8 cellular contexts compared by ENCODE assay signal in the genomic region with DNA sequence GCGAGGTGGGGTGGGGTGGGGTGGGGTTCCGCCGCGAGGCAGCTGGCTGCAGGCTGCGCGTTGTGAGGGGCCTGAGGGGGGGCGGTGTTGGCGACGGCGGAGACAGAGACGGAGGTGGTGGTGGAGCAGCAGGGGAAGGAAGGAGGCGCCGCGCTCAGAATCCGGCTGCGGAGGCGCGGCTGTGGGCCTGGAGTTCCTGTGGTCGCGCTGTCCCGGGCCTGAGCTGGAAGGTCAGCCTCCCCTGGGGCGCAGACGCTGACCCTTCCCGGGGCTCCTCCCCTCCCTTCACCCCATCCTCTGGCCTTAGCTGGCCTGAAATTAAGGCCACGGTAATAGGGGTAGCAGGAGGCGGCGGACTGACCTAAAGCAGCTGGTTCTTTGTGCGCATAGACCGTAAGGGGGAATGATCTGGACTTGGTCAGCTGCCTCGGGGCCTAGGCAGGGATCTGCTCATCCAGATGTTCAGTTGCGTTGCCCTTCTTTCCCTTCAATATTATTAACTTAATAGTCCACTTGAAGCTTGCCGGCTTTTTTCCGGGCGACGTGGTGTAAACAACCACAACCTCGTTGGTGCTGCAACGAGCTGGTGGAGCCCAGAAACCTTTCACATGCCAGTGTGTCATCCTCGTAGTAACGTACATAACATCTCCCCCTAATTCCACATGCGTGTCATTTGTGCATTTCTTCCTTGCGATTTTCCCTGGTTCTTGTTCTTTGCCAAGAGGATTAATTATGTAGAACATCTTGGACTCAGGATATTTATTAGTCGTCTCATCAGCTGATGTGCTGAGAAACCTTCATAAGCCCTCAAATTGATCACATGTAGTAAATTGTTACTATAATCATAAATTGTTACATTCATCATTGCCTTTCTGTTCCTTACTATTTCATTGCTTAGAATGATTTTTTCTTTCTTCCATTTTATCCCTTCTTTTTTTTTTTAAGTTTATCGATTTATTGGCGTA. TPM values are rescaled to one million over a fixed set of nuclear protein-coding genes. Genes with fewer than 3 reads are reported as not detected.
DNase-seq lines count a peak whose midpoint lies in the region; ATAC-seq and TF ChIP-seq lines count a peak whose summit lies in the region.

No MANE protein-coding gene starts in this region.

- peak overlapping the region; percentile 100 for H3K27ac Mint-ChIP-seq in stimulated activated naive CD8-positive, alpha-beta T cell treated with anti-CD3 and anti-CD28 coated beads, Interleukin-15, amount 100 ng/mL, for 72 hours

- POLR2A ChIA-PET in AG04450 (lab: Yijun Ruan, JAX) = interaction anchor here (0.9 to 1.5 kb wide), 6 partner anchors 9 to 389 kb away, joined by 3 to 5 read pairs (median 4); a partner anchor contains a TSS

- CTCF ChIA-PET in AG04450 (lab: Charles Lee) = interaction anchor here (0.5 to 0.8 kb wide), 4 partner anchors 9 to 202 kb away, joined by 3 to 12 read pairs (median 3); no protein-coding TSS in a partner anchor

- H3K4me3 Mint-ChIP-seq in stimulated activated naive CD8-positive, alpha-beta T cell treated with anti-CD3 and anti-CD28 coated beads, Interleukin-15, amount 100 ng/mL, for 72 hours = peak overlapping the region; percentile 89 to 97

- peaks cover 2% of the 10 kb centered on the region for H3K27me3 ChIP-seq in AG04450 (ENCODE audit: control insufficient read depth, insufficient read depth, low read length)
- no peaks in the 10 kb centered on the region for H3K27me3 ChIP-seq in mononuclear cell (ENCODE audit: insufficient read depth, low read length)

- H3K9me3 ChIP-seq in AG04450 (ENCODE audit: control insufficient read depth, insufficient read depth, low read length) = no peaks in the 10 kb centered on the region; the same call in 1 of the 2 replicates
- no peaks in the 10 kb centered on the region for H3K9me3 ChIP-seq in mononuclear cell (ENCODE audit: low read depth, low read length)

- peak; percentile 2 for DNase-seq in AG04450 (ENCODE audit: low read depth, low spot score)
- DNase-seq in NCI-H510A (lab: John Stamatoyannopoulos, UW) = peak; percentile 60
- peak; percentile 33 for DNase-seq in activated T-cell treated with anti-CD3 and anti-CD28 coated beads for 24 hours (ENCODE audit: low read depth)
- peak; percentile 5 for DNase-seq in epithelial cell of prostate (ENCODE audit: low read depth, low spot score)
- DNase-seq in stimulated activated naive CD8-positive, alpha-beta T cell treated with anti-CD3 and anti-CD28 coated beads, Interleukin-15, amount 100 ng/mL, for 72 hours = peak; percentile 33 to 60

- no peaks in the 10 kb centered on the region for H3K27me3 Mint-ChIP-seq in stimulated activated naive CD8-positive, alpha-beta T cell treated with anti-CD3 and anti-CD28 coated beads, Interleukin-15, amount 100 ng/mL, for 72 hours

- H3K27ac ChIP-seq in AG04450 (ENCODE audit: low read depth, low read length) (peak overlapping the region; percentile 88), epithelial cell of prostate (peak overlapping the region; percentile 59)

- peaks cover 8 to 9% of the 10 kb centered on the region in 2 donors for H3K9me3 Mint-ChIP-seq in stimulated activated naive CD8-positive, alpha-beta T cell treated with anti-CD3 and anti-CD28 coated beads, Interleukin-15, amount 100 ng/mL, for 72 hours

- TF ChIP-seq CTCF in AG04450 (IDR thresholded peaks at IDR 0.05; ENCODE audit: low read depth, low read length) = no peak

- H3K4me1 Mint-ChIP-seq in stimulated activated naive CD8-positive, alpha-beta T cell treated with anti-CD3 and anti-CD28 coated beads, Interleukin-15, amount 100 ng/mL, for 72 hours = peaks cover 61% of the 10 kb centered on the region

- H3K4me1 ChIP-seq in mononuclear cell (ENCODE audit: insufficient read depth, low read length) = peaks cover 32% of the 10 kb centered on the region

- ATAC-seq in GM18517 (IDR thresholded peaks at IDR 0.05; ENCODE audit: unreplicated experiment) = peak; percentile 18
- peak; percentile 12 for ATAC-seq in HG03064 (IDR thresholded peaks at IDR 0.05; ENCODE audit: low read depth, unreplicated experiment)
- peak; percentile 86 for ATAC-seq in stimulated activated naive CD8-positive, alpha-beta T cell treated with anti-CD3 and anti-CD28 coated beads, Interleukin-15, amount 100 ng/mL, for 72 hours

- H3K4me3 ChIP-seq in AG04450 (ENCODE audit: low read depth, low read length) = peak overlapping the region; percentile 92
- H3K4me3 ChIP-seq in mononuclear cell (ENCODE audit: low read length) = peak overlapping the region; percentile 73

RNA-seq across cellular contexts. Expression of a gene that starts 0.6 kb away (rescaled TPM):
- polyA plus RNA-seq in AG04450 (2011; rRNA removed) = 78.8 and 109 TPM in 2 replicates
- polyA minus RNA-seq in AG04450 (2011; rRNA and poly(A)+ RNA removed) = 80.7 and 108 TPM in 2 replicates
- 63.8 TPM for total RNA-seq in mononuclear cell

RNA-seq across cellular contexts. Expression of a gene that starts 55.9 kb away (rescaled TPM):
- polyA plus RNA-seq in AG04450 (2011; rRNA removed) = not detected in 2 replicates
- polyA minus RNA-seq in AG04450 (2011; rRNA and poly(A)+ RNA removed) = not detected in 2 replicates
- not detected for total RNA-seq in mononuclear cell

Comparison
In these comparisons a context has a peak if more than half of its experiments do, and no peak if none do; other contexts are left out.
1. Peak in every context shown above with its lines: DNase-seq, ATAC-seq, H3K4me3 ChIP-seq and H3K27ac ChIP-seq.
2. DNase-seq: peak in every context shown above with its lines; median percentile 60 in NCI-H510A; 46 in stimulated activated naive CD8-positive, alpha-beta T cell treated with anti-CD3 and anti-CD28 coated beads, Interleukin-15, amount 100 ng/mL, for 72 hours; 33 in activated T-cell treated with anti-CD3 and anti-CD28 coated beads for 24 hours; 5 in epithelial cell of prostate; 2 in AG04450.
3. ATAC-seq: peak in every context shown above with its lines; median percentile 86 in stimulated activated naive CD8-positive, alpha-beta T cell treated with anti-CD3 and anti-CD28 coated beads, Interleukin-15, amount 100 ng/mL, for 72 hours; 18 in GM18517; 12 in HG03064.